ENCODE assay signal across 14 cellular contexts in genomic region chr1:43768168-43768567, GRCh38.
"Had no signal": no experiment of that assay in that cellular context is flagged by ENCODE, and none has a peak within 500 bp of the region (broad histone marks: within the 10 kb centered on the region; RNA-seq: fewer than 3 reads in every experiment).

No MANE protein-coding gene starts in this region.

- H3K27ac ChIP-seq: heart right ventricle had no signal

- H3K27me3 ChIP-seq: heart right ventricle had no signal

- H3K9me3 ChIP-seq: heart right ventricle had no signal

- H3K36me3 ChIP-seq: heart right ventricle had no signal

- H3K4me3 ChIP-seq: heart right ventricle had no signal

- FAIRE-seq: colon, endothelial cell of umbilical vein, frontal cortex, islet of Langerhans, small intestine, urothelium cell line had no signal

- DNase-seq: heart right ventricle; hypothalamus; mammary epithelial cell; natural killer cell; right cardiac atrium; small intestine; stimulated activated CD4-positive, alpha-beta T cell treated with anti-CD3 and anti-CD28 coated beads, Interleukin-2, amount 100 ng/mL, for 48 hours; stimulated activated naive CD4-positive, alpha-beta T cell treated with Interleukin-2 at 50 U/mL for 16 hours had no signal

- ATAC-seq: heart right ventricle, left lobe of liver, natural killer cell, right cardiac atrium had no signal
